ENCODE assay signal across 8 cellular contexts in the genomic region with DNA sequence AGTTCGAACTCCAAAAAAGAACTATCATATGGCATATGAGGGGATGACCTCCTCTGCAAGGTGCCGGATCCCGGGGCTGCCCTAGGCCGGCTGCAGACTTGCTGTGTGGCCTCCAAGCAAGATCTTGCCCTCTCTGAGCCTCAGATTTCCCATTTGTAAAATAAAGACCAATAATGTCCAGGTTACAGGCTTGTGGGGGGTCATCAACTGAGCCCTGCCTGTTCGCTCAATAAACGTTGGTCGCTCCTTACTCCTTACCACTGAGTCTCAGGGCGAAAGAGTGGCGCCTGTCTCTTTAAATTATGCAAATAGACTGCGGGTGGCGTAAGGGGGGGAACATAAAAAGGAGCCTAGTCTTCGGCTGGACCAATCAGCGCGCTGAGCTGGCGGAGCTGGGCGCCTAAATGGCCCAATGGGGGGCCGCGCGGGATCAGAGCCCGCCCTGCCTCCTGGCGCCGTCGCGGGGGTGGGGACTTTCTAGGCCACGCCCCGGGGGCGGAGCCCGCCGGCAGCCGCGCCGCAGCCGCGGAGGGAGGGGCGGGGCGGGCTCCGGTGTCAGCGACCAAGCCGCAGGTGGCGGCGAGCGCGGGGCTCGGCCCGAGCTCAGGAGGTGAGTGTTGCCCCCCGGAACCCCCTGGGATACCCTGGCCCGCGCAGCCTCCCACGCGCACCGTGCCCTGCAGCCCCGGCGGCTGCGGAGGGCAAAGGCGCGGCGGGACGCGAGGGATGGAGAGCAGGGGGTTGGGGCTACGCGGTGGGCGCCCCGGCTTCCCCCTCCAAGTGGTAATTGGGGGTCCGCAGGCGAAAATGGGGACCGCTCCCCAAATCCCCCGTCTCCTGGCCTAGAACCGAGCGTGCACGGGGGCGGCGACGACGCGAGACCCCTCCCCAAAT. TPM values are rescaled to one million over a fixed set of nuclear protein-coding genes. Genes with fewer than 3 reads are reported as not detected.
A peak's percentile ranks its signal among the peaks of the same experiment; 100 is the strongest.
DNase-seq lines count a peak whose midpoint lies in the region; ATAC-seq and TF ChIP-seq lines count a peak whose summit lies in the region.

No MANE protein-coding gene starts in this region.

- peaks cover 60 to 90% (median 80%) of the 10 kb centered on the region in 10 experiments for H3K4me1 ChIP-seq in BLaER1 treated with 17β-estradiol and CSF1 and Interleukin-3, amounts not matched to agents 10 nM and 100 nM
- H3K4me1 ChIP-seq in liver (ENCODE audit: control insufficient read depth in 4 of 4, insufficient read depth in 4 of 4, low read length in 3 of 4), result peaks cover 0 to 5% (median under 1%) of the 10 kb centered on the region in 4 donors

- 11% methylated on average over 75 of the region's 75 CpGs for WGBS in liver

- no peak for TF ChIP-seq CTCF in liver (IDR thresholded peaks at IDR 0.05; ENCODE audit: low read depth, low read length, missing input control)

- no peaks in the 10 kb centered on the region for H4K20me1 ChIP-seq in BLaER1 treated with 17β-estradiol and CSF1 and Interleukin-3, amounts not matched to agents 10 nM and 100 nM

- no peaks in the 10 kb centered on the region for H3K27me3 ChIP-seq in BLaER1 treated with 17β-estradiol and CSF1 and Interleukin-3, amounts not matched to agents 10 nM and 100 nM
- no peaks in the 10 kb centered on the region for H3K27me3 ChIP-seq in liver (ENCODE audit: control insufficient read depth in 4 of 4, insufficient read depth in 4 of 4, low read length in 3 of 4)

- H3K27ac ChIP-seq in BLaER1 treated with 17β-estradiol and CSF1 and Interleukin-3, amounts not matched to agents 10 nM and 100 nM, result peak overlapping the region; percentile 22 to 95 (median 63); a peak in 21 of 22 replicates
- H3K27ac ChIP-seq in liver (ENCODE audit: low read depth in 1 of 2, low read length in 2 of 2), result no peak overlapping the region

- H3K4me2 ChIP-seq in BLaER1 treated with 17β-estradiol and CSF1 and Interleukin-3, amounts not matched to agents 10 nM and 100 nM, result peak overlapping the region; percentile 90 to 100 (median 96)

- H3K4me3 ChIP-seq in BLaER1 treated with 17β-estradiol and CSF1 and Interleukin-3, amounts not matched to agents 10 nM and 100 nM, result peak overlapping the region; percentile 71 to 84 (median 76)
- H3K4me3 ChIP-seq in liver (ENCODE audit: low read depth in 1 of 3, low read length in 3 of 3), result peak overlapping the region in 2 of 3 donors; percentile 19 to 49

- peak; percentile 74 for DNase-seq in NCI-H748 treated with DMSO at 0.1 percent for 48 hours (lab: John Stamatoyannopoulos, UW)
- peak; percentile 90 to 93 for DNase-seq in activated CD4-positive, alpha-beta T cell treated with anti-CD3 and anti-CD28 coated beads, Interleukin-2, amount 50 U/mL, for 4 hours
- peak; percentile 84 to 94 for DNase-seq in dermis microvascular lymphatic vessel endothelial cell (ENCODE audit: low read depth in 2 of 2)
- DNase-seq in stimulated activated CD4-positive, alpha-beta T cell treated with anti-CD3 and anti-CD28 coated beads, Interleukin-4, amount 100 ng/mL, for 1 hour, result peak; percentile 94

- H3K36me3 ChIP-seq in BLaER1 treated with 17β-estradiol and CSF1 and Interleukin-3, amounts not matched to agents 10 nM and 100 nM, result peaks cover 0 to under 1% (median 0%) of the 10 kb centered on the region in 11 experiments; a peak in 1 of 22 replicates
- H3K36me3 ChIP-seq in liver (ENCODE audit: control insufficient read depth in 4 of 4, insufficient read depth in 3 of 4, low read depth in 1 of 4, low read length in 3 of 4), result no peaks in the 10 kb centered on the region

- ATAC-seq in GM19395 (IDR thresholded peaks at IDR 0.05; ENCODE audit: unreplicated experiment), result peak; percentile 66
- ATAC-seq in HG03565 (IDR thresholded peaks at IDR 0.05; ENCODE audit: unreplicated experiment), result peak; percentile 60

- peak overlapping the region; percentile 67 to 82 (median 79) for H3K9ac ChIP-seq in BLaER1 treated with 17β-estradiol and CSF1 and Interleukin-3, amounts not matched to agents 10 nM and 100 nM
- no peak overlapping the region for H3K9ac ChIP-seq in liver (ENCODE audit: low read depth in 1 of 2, low read length in 2 of 2)

- no peak for TF ChIP-seq RAD21 in liver (IDR thresholded peaks at IDR 0.05)

- H3K9me3 ChIP-seq in BLaER1 treated with 17β-estradiol and CSF1 and Interleukin-3, amounts not matched to agents 10 nM and 100 nM (replicated peaks in 1 of 11), result peaks cover 0 to 5% (median 1%) of the 10 kb centered on the region in 11 experiments; a peak in 14 of 22 replicates
- H3K9me3 ChIP-seq in liver (ENCODE audit: control insufficient read depth in 4 of 4, low read length in 3 of 4), result no peaks in the 10 kb centered on the region

TF ChIP-seq in liver, 16 proteins besides CTCF, POLR2A, EP300 and RAD21:
- TF ChIP-seq HNF4G (IDR thresholded peaks at IDR 0.05), result no peak
- TF ChIP-seq, protein P1, sequence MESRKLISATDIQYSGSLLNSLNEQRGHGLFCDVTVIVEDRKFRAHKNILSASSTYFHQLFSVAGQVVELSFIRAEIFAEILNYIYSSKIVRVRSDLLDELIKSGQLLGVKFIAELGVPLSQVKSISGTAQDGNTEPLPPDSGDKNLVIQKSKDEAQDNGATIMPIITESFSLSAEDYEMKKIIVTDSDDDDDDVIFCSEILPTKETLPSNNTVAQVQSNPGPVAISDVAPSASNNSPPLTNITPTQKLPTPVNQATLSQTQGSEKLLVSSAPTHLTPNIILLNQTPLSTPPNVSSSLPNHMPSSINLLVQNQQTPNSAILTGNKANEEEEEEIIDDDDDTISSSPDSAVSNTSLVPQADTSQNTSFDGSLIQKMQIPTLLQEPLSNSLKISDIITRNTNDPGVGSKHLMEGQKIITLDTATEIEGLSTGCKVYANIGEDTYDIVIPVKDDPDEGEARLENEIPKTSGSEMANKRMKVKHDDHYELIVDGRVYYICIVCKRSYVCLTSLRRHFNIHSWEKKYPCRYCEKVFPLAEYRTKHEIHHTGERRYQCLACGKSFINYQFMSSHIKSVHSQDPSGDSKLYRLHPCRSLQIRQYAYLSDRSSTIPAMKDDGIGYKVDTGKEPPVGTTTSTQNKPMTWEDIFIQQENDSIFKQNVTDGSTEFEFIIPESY (IDR thresholded peaks at IDR 0.05), result no peak
- TF ChIP-seq HNF4A (conservative IDR thresholded peaks at IDR 0.05), result no peak
- peak; percentile 42 for TF ChIP-seq SP1 (IDR thresholded peaks at IDR 0.05)
- TF ChIP-seq, protein P2, sequence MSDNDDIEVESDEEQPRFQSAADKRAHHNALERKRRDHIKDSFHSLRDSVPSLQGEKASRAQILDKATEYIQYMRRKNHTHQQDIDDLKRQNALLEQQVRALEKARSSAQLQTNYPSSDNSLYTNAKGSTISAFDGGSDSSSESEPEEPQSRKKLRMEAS (IDR thresholded peaks at IDR 0.05), result no peak

RNA-seq across cellular contexts. Expression of a gene that starts 3.8 kb away (rescaled TPM):
- total RNA-seq in dermis microvascular lymphatic vessel endothelial cell (0.63 and 0.90 TPM in 2 replicates), liver (1 to 10 TPM; 2.1 to 2.8 TPM)
- polyA plus RNA-seq in liver, result 1 to 10 TPM in 1 of 2 donors, under 1 TPM in 1; 0.69 to 1.3 TPM

RNA-seq across cellular contexts. Expression of a gene that starts 28.2 kb away (rescaled TPM):
- total RNA-seq in dermis microvascular lymphatic vessel endothelial cell (27.5 and 52.5 TPM in 2 replicates), liver (10 to 100 TPM in 1 of 2 donors, 1 to 10 TPM in 1; 8.2 to 20.3 TPM)
- polyA plus RNA-seq in liver, result 10 to 100 TPM in 1 of 2 donors, 1 to 10 TPM in 1; 8.2 to 12.9 TPM

RNA-seq across cellular contexts. Expression of a gene that starts 47.5 kb away (rescaled TPM):
- total RNA-seq in dermis microvascular lymphatic vessel endothelial cell, result under 0.01 TPM in 2 replicates
- total RNA-seq in liver, result 1 to 10 TPM in 1 of 2 donors, under 1 TPM in 1; 0.14 to 1.0 TPM
- 1 to 10 TPM; 1.1 to 2.1 TPM for polyA plus RNA-seq in liver

RNA-seq across cellular contexts. Expression of a gene that starts 59.3 kb away (rescaled TPM):
- 0.13 TPM in 2 replicates for total RNA-seq in dermis microvascular lymphatic vessel endothelial cell
- under 1 TPM in 1 of 2 donors, not detected in 1; under 0.01 TPM for total RNA-seq in liver
- under 1 TPM in 1 of 2 donors, not detected in 1; 0.01 TPM for polyA plus RNA-seq in liver

Comparison
In these comparisons a context has a peak if more than half of its experiments do, and no peak if none do; other contexts are left out.
1. H3K27ac ChIP-seq: peak in BLaER1 treated with 17β-estradiol and CSF1 and Interleukin-3, amounts not matched to agents 10 nM and 100 nM (11 of 11); none in liver (0 of 2).
2. H3K9ac ChIP-seq: peak in BLaER1 treated with 17β-estradiol and CSF1 and Interleukin-3, amounts not matched to agents 10 nM and 100 nM (11 of 11); none in liver (0 of 2).
3. Peak in every context shown above with its lines, with median percentiles within 50 percentile points of each other: DNase-seq.